Comparison of ENCODE assay signal across 34 cellular contexts in the genomic region with DNA sequence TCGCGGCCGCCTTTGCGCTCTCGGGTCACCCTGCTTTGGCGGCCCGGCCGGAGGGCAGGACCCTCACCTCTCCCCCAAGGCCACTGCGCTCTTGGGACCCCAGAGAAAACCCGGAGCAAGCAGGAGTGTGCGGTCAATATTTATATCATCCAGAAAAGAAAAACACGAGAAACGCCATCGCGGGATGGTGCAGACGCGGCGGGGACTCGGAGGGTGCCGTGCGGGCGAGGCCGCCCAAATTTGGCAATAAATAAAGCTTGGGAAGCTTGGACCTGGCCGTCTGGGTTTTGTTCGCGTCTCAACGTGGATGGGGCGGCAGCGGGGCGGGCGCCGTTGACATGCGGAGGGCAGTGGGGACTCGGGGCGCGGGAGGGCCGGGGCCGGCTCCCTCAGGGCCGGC.
"Had no signal": no experiment of that assay in that cellular context is flagged by ENCODE, and none has a peak within 500 bp of the region (broad histone marks: within the 10 kb centered on the region; RNA-seq: fewer than 3 reads in every experiment).

No MANE protein-coding gene starts in this region.

- H3K36me3 Mint-ChIP-seq: activated naive CD8-positive, alpha-beta T cell had no signal

- FAIRE-seq: bronchial epithelial cell had no signal

- H3K4me3 Mint-ChIP-seq: activated CD4-positive, alpha-beta memory T cell treated with anti-CD3 and anti-CD28 coated beads, Interleukin-2, amount 10 ng/mL, durations not matched to agents 7 days and 5 days; activated CD8-positive, alpha-beta memory T cell treated with anti-CD3 and anti-CD28 coated beads, Interleukin-2, amount 10 ng/mL, durations not matched to agents 7 days and 5 days; activated naive CD4-positive, alpha-beta T cell treated with anti-CD3 and anti-CD28 coated beads, Interleukin-2, amount 10 ng/mL, durations not matched to agents 7 days and 5 days; activated naive CD8-positive, alpha-beta T cell; activated naive CD8-positive, alpha-beta T cell treated with anti-CD3 and anti-CD28 coated beads, Interleukin-2, amount 50 U/mL, for 24 hours; brain had no signal

- H3K9me3 ChIP-seq: Peyer's patch had no signal

- H3K9me3 Mint-ChIP-seq: activated CD4-positive, alpha-beta memory T cell treated with anti-CD3 and anti-CD28 coated beads, Interleukin-2, amount 10 ng/mL, durations not matched to agents 7 days and 5 days; activated naive CD4-positive, alpha-beta T cell treated with anti-CD3 and anti-CD28 coated beads, Interleukin-2, amount 10 ng/mL, durations not matched to agents 7 days and 5 days; activated naive CD8-positive, alpha-beta T cell treated with anti-CD3 and anti-CD28 coated beads, Interleukin-2, amount 50 U/mL, for 24 hours had no signal

- H3K27ac ChIP-seq: Peyer's patch, WERI-Rb-1 had no signal

- H3K4me3 ChIP-seq: Peyer's patch had no signal

- H3K27me3 Mint-ChIP-seq: activated CD4-positive, alpha-beta memory T cell treated with anti-CD3 and anti-CD28 coated beads, Interleukin-2, amount 10 ng/mL, durations not matched to agents 7 days and 5 days; activated CD8-positive, alpha-beta memory T cell treated with anti-CD3 and anti-CD28 coated beads, Interleukin-2, amount 10 ng/mL, durations not matched to agents 7 days and 5 days; activated naive CD4-positive, alpha-beta T cell treated with anti-CD3 and anti-CD28 coated beads, Interleukin-2, amount 10 ng/mL, durations not matched to agents 7 days and 5 days; activated naive CD8-positive, alpha-beta T cell; activated naive CD8-positive, alpha-beta T cell treated with anti-CD3 and anti-CD28 coated beads, Interleukin-2, amount 50 U/mL, for 24 hours; brain had no signal

- DNase-seq: activated CD4-positive, alpha-beta memory T cell treated with anti-CD3 and anti-CD28 coated beads, Interleukin-2, amount 10 ng/mL, durations not matched to agents 7 days and 5 days; activated CD4-positive, alpha-beta T cell treated with anti-CD3 and anti-CD28 coated beads for 1 hour; activated CD4-positive, alpha-beta T cell treated with anti-CD3 and anti-CD28 coated beads for 48 hours; activated CD4-positive, CD25-positive, alpha-beta regulatory T cell; activated CD8-positive, alpha-beta memory T cell treated with anti-CD3 and anti-CD28 coated beads for 24 hours; activated CD8-positive, alpha-beta memory T cell treated with anti-CD3 and anti-CD28 coated beads, Interleukin-2, amount 10 ng/mL, durations not matched to agents 7 days and 5 days; activated CD8-positive, alpha-beta memory T cell treated with anti-CD3 and anti-CD28 coated beads, Interleukin-2, amount 50 U/mL, for 48 hours; activated effector memory CD4-positive, alpha-beta T cell treated with Interleukin-2 at 50 U/mL for 16 hours; activated naive CD4-positive, alpha-beta T cell treated with anti-CD3 and anti-CD28 coated beads, Interleukin-2, amount 10 ng/mL, durations not matched to agents 7 days and 5 days; activated naive CD8-positive, alpha-beta T cell treated with anti-CD3 and anti-CD28 coated beads, Interleukin-2, amount 50 U/mL, for 24 hours; activated T-cell treated with anti-CD3 and anti-CD28 coated beads, Interleukin-2, amount 50 U/mL, for 48 hours; anterior cingulate cortex; caudate nucleus; cerebellar nuclear complex; MM.1S; MV-4-11; NCI-H1092; NCI-H1436 treated with DMSO at 0.1 percent for 48 hours; NCI-H1694 treated with DMSO at 0.1 percent for 48 hours; NCI-H2029; NCI-H345; NCI-H526; NCI-H748 treated with DMSO at 0.1 percent for 48 hours; NK-92 treated with Interleukin-12 subunit alpha and Interleukin-12 subunit beta, amount 100 ng/mL, for 24 hours; PC-3; Peyer's patch; RPMI8226; SIG-M5; T1000; WERI-Rb-1 had no signal

- ATAC-seq: activated CD8-positive, alpha-beta memory T cell treated with anti-CD3 and anti-CD28 coated beads, Interleukin-2, amount 10 ng/mL, durations not matched to agents 7 days and 5 days; activated naive CD8-positive, alpha-beta T cell treated with anti-CD3 and anti-CD28 coated beads, Interleukin-2, amount 50 U/mL, for 24 hours; PC-3; Right ventricle myocardium inferior had no signal

- H3K27ac Mint-ChIP-seq: activated CD4-positive, alpha-beta memory T cell treated with anti-CD3 and anti-CD28 coated beads, Interleukin-2, amount 10 ng/mL, durations not matched to agents 7 days and 5 days; activated CD8-positive, alpha-beta memory T cell treated with anti-CD3 and anti-CD28 coated beads, Interleukin-2, amount 10 ng/mL, durations not matched to agents 7 days and 5 days; activated naive CD4-positive, alpha-beta T cell treated with anti-CD3 and anti-CD28 coated beads, Interleukin-2, amount 10 ng/mL, durations not matched to agents 7 days and 5 days; activated naive CD8-positive, alpha-beta T cell; activated naive CD8-positive, alpha-beta T cell treated with anti-CD3 and anti-CD28 coated beads, Interleukin-2, amount 50 U/mL, for 24 hours; brain had no signal

- H3K4me1 Mint-ChIP-seq: activated CD4-positive, alpha-beta memory T cell treated with anti-CD3 and anti-CD28 coated beads, Interleukin-2, amount 10 ng/mL, durations not matched to agents 7 days and 5 days; activated CD8-positive, alpha-beta memory T cell treated with anti-CD3 and anti-CD28 coated beads, Interleukin-2, amount 10 ng/mL, durations not matched to agents 7 days and 5 days; activated naive CD4-positive, alpha-beta T cell treated with anti-CD3 and anti-CD28 coated beads, Interleukin-2, amount 10 ng/mL, durations not matched to agents 7 days and 5 days; activated naive CD8-positive, alpha-beta T cell treated with anti-CD3 and anti-CD28 coated beads, Interleukin-2, amount 50 U/mL, for 24 hours had no signal

- H3K27me3 ChIP-seq: Peyer's patch had no signal
